1 cellular context compared by ENCODE assay signal in genomic region chr18:54130177-54130576, GRCh38.
TF ChIP-seq lines count a peak whose summit lies in the region.

No MANE protein-coding gene starts in this region.

TF ChIP-seq in IMR-90, 13 proteins besides CTCF, POLR2A, EP300 and RAD21 (continued from another document):
- no peak for TF ChIP-seq USF2 (IDR thresholded peaks at IDR 0.05; ENCODE audit: low read depth, low read length)
- TF ChIP-seq FOS (IDR thresholded peaks at IDR 0.05; ENCODE audit: low read depth, low read length) = no peak
